In genomic region chr9:76697110-76697509, GRCh38 we compare ENCODE assay signal across 21 cellular contexts.
DNase-seq lines count a peak whose midpoint lies in the region; ATAC-seq and TF ChIP-seq lines count a peak whose summit lies in the region.
"Had no signal": no experiment of that assay in that cellular context is flagged by ENCODE, and none has a peak within 500 bp of the region (broad histone marks: within the 10 kb centered on the region; RNA-seq: fewer than 3 reads in every experiment).

No MANE protein-coding gene starts in this region.

- no peak for TF ChIP-seq EP300 in upper lobe of left lung (IDR thresholded peaks at IDR 0.05)

- H3K27ac ChIP-seq in HEK293 (ENCODE audit: extremely low read depth, low read depth, low read length) (no peak overlapping the region), neural progenitor cell (no peak overlapping the region), upper lobe of left lung (no peak overlapping the region)
- H3K27ac ChIP-seq: BLaER1 had no signal

- no peak for TF ChIP-seq POLR2A in upper lobe of left lung (IDR thresholded peaks at IDR 0.05)

- H3K27ac Mint-ChIP-seq in T-helper 17 cell: peak overlapping the region; percentile 8
- peak overlapping the region; percentile 78 for H3K27ac Mint-ChIP-seq in neural progenitor cell
- peak overlapping the region; percentile 26 for H3K27ac Mint-ChIP-seq in progenitor cell of endocrine pancreas
- H3K27ac Mint-ChIP-seq in WTC11: no peak overlapping the region
- H3K27ac Mint-ChIP-seq: CD4-positive, alpha-beta T cell; CD8-positive, alpha-beta T cell had no signal

- H3K27me3 Mint-ChIP-seq in T-helper 17 cell (peaks cover 57% of the 10 kb centered on the region), neural progenitor cell (ENCODE audit: insufficient read depth, low read depth) (peaks cover 6% of the 10 kb centered on the region), progenitor cell of endocrine pancreas (peaks cover 23% of the 10 kb centered on the region), WTC11 (ENCODE audit: low read depth) (peaks cover 6% of the 10 kb centered on the region)

- no peak for TF ChIP-seq CTCF in HEK293 (tag by site-specific recombination; IDR thresholded peaks at IDR 0.05)
- no peak for TF ChIP-seq CTCF in neural progenitor cell (IDR thresholded peaks at IDR 0.05)
- no peak for TF ChIP-seq CTCF in progenitor cell of endocrine pancreas (IDR thresholded peaks at IDR 0.05; ENCODE audit: unreplicated experiment)
- no peak for TF ChIP-seq CTCF in upper lobe of left lung (IDR thresholded peaks at IDR 0.05)
- no peak for TF ChIP-seq CTCF in WTC11 (IDR thresholded peaks at IDR 0.05)

- POLR2A ChIA-PET in HEK293 (lab: Yijun Ruan, JAX): no interaction called here
- POLR2A ChIA-PET in WTC11 (lab: Charles Lee): no interaction called here

- DNase-seq in T-helper 17 cell (no peak), neural progenitor cell (ENCODE audit: low spot score) (no peak), progenitor cell of endocrine pancreas (ENCODE audit: low spot score, unreplicated experiment) (no peak), NOMO-1 (lab: John Stamatoyannopoulos, UW; ENCODE audit: unreplicated experiment in 2 of 2) (no peak), upper lobe of left lung (no peak), WTC11 (ENCODE audit: low spot score) (no peak)
- DNase-seq: 8988T; ACHN; BE2C; C1 segment of cervical spinal cord; Caco-2; Calu3; CD4-positive, alpha-beta T cell; CD8-positive, alpha-beta T cell; DND-41; EL; GDM1 had no signal

- H3K4me1 ChIP-seq in HEK293 (ENCODE audit: control insufficient read depth, insufficient read depth, low read length) (peaks cover 3% of the 10 kb centered on the region), neural progenitor cell (peaks cover 31% of the 10 kb centered on the region), upper lobe of left lung (peaks cover 0 to under 1% (median under 1%) of the 10 kb centered on the region in 4 donors)
- H3K4me1 ChIP-seq: Caco-2 had no signal

- CTCF ChIA-PET in HEK293 (lab: Yijun Ruan, JAX) (no interaction called here), WTC11 (lab: Charles Lee) (interaction anchor here (0.6 kb wide), 1 partner anchor 27 kb away, joined by 3 read pairs; no protein-coding TSS in a partner anchor)

- H4K20me1 ChIP-seq in neural progenitor cell (ENCODE audit: low read depth): no peaks in the 10 kb centered on the region
- H4K20me1 ChIP-seq: BLaER1 had no signal

- H3K9me3 Mint-ChIP-seq in neural progenitor cell (peaks cover 5% of the 10 kb centered on the region), progenitor cell of endocrine pancreas (ENCODE audit: low read depth) (no peaks in the 10 kb centered on the region), WTC11 (no peaks in the 10 kb centered on the region)
- H3K9me3 Mint-ChIP-seq: CD4-positive, alpha-beta T cell; CD8-positive, alpha-beta T cell had no signal

- H3K36me3 ChIP-seq in HEK293 (ENCODE audit: control insufficient read depth in 2 of 2, insufficient read depth in 1 of 2, low read length in 2 of 2) (no peaks in the 10 kb centered on the region), neural progenitor cell (no peaks in the 10 kb centered on the region), upper lobe of left lung (no peaks in the 10 kb centered on the region)
- H3K36me3 ChIP-seq: BE2C, BLaER1 had no signal

- H3K4me2 ChIP-seq in neural progenitor cell: no peak overlapping the region
- H3K4me2 ChIP-seq: BLaER1 had no signal

- H2AFZ ChIP-seq in neural progenitor cell (replicated peaks): no peak overlapping the region

- H3K4me3 ChIP-seq in HEK293 (ENCODE audit: low read depth, low read length): no peak overlapping the region
- H3K4me3 ChIP-seq in neural progenitor cell: no peak overlapping the region
- H3K4me3 ChIP-seq in upper lobe of left lung: no peak overlapping the region
- H3K4me3 ChIP-seq: BLaER1, GM12878 had no signal

- H3F3A ChIP-seq in neural progenitor cell (ENCODE audit: low read depth): peaks cover 19% of the 10 kb centered on the region

- H3K9me3 ChIP-seq in HEK293 (ENCODE audit: control insufficient read depth, insufficient read depth, low read depth, low read length) (no peaks in the 10 kb centered on the region), T-helper 17 cell (ENCODE audit: control insufficient read depth, low read length, poor library complexity, severe bottlenecking) (no peaks in the 10 kb centered on the region), neural progenitor cell (ENCODE audit: low read depth) (no peaks in the 10 kb centered on the region), upper lobe of left lung (no peaks in the 10 kb centered on the region)
- H3K9me3 ChIP-seq: BE2C, BLaER1, Caco-2 had no signal

- H3K79me2 ChIP-seq in neural progenitor cell (ENCODE audit: low read depth): no peaks in the 10 kb centered on the region

- no peak for ATAC-seq in T-helper 17 cell
- ATAC-seq in GM19324 (IDR thresholded peaks at IDR 0.05; ENCODE audit: low FRiP score, unreplicated experiment): no peak
- ATAC-seq in upper lobe of left lung (ENCODE audit: low FRiP score in 2 of 2): no peak
- no peak for ATAC-seq in WTC11
- ATAC-seq: CD8-positive, alpha-beta T cell; GM12878 had no signal

- no peaks in the 10 kb centered on the region for H3K27me3 ChIP-seq in neural progenitor cell
- no peaks in the 10 kb centered on the region for H3K27me3 ChIP-seq in upper lobe of left lung
- H3K27me3 ChIP-seq: BE2C, BLaER1 had no signal

- H3K36me3 Mint-ChIP-seq in T-helper 17 cell (ENCODE audit: low read depth) (no peaks in the 10 kb centered on the region), neural progenitor cell (peaks cover 4% of the 10 kb centered on the region), progenitor cell of endocrine pancreas (ENCODE audit: insufficient read depth) (no peaks in the 10 kb centered on the region), WTC11 (no peaks in the 10 kb centered on the region)
- H3K36me3 Mint-ChIP-seq: CD8-positive, alpha-beta T cell had no signal

- H3K4me1 Mint-ChIP-seq in T-helper 17 cell (peaks cover under 1% of the 10 kb centered on the region), neural progenitor cell (peaks cover 43% of the 10 kb centered on the region), progenitor cell of endocrine pancreas (ENCODE audit: low read depth) (peaks cover 4% of the 10 kb centered on the region), WTC11 (peaks cover 10% of the 10 kb centered on the region)

- H3K9ac ChIP-seq in neural progenitor cell: no peak overlapping the region
- H3K9ac ChIP-seq: BLaER1 had no signal

- 42 to 45% methylated on average over 5 of the region's 5 CpGs for WGBS in upper lobe of left lung, 2 donors

- H3K4me3 Mint-ChIP-seq in T-helper 17 cell (no peak overlapping the region), neural progenitor cell (no peak overlapping the region), progenitor cell of endocrine pancreas (ENCODE audit: low read depth) (no peak overlapping the region), WTC11 (no peak overlapping the region)
- H3K4me3 Mint-ChIP-seq: CD4-positive, alpha-beta T cell; CD8-positive, alpha-beta T cell had no signal

TF ChIP-seq in HEK293, 187 proteins besides CTCF, POLR2A, EP300 and RAD21:
- TF ChIP-seq EGR2 (tag by site-specific recombination; IDR thresholded peaks at IDR 0.05; ENCODE audit: low read depth) (peak; percentile 73), ZFHX2 (tag by site-specific recombination; conservative IDR thresholded peaks at IDR 0.05) (peak; percentile 85), ZBTB17 (tag by site-specific recombination; IDR thresholded peaks at IDR 0.05) (no peak)

TF ChIP-seq in WTC11, 78 proteins besides CTCF, POLR2A, EP300 and RAD21:
- no peak for TF ChIP-seq MXD4 (CRISPR knock-in tag; IDR thresholded peaks at IDR 0.05; ENCODE audit: borderline replicate concordance)
- no peak for TF ChIP-seq TCF7 (CRISPR knock-in tag; IDR thresholded peaks at IDR 0.05; ENCODE audit: low read depth)
- no peak for TF ChIP-seq ZNF671 (CRISPR knock-in tag; IDR thresholded peaks at IDR 0.05)
- no peak for TF ChIP-seq ZNF416 (CRISPR knock-in tag; IDR thresholded peaks at IDR 0.05)
